1 cellular context compared by ENCODE assay signal in genomic region chr2:74873678-74874640, GRCh38.
TF ChIP-seq lines count a peak whose summit lies in the region.

No MANE protein-coding gene starts in this region.

TF ChIP-seq in WTC11, 78 proteins besides CTCF, POLR2A, EP300 and RAD21 (continued from another document):
- TF ChIP-seq, protein P1, sequence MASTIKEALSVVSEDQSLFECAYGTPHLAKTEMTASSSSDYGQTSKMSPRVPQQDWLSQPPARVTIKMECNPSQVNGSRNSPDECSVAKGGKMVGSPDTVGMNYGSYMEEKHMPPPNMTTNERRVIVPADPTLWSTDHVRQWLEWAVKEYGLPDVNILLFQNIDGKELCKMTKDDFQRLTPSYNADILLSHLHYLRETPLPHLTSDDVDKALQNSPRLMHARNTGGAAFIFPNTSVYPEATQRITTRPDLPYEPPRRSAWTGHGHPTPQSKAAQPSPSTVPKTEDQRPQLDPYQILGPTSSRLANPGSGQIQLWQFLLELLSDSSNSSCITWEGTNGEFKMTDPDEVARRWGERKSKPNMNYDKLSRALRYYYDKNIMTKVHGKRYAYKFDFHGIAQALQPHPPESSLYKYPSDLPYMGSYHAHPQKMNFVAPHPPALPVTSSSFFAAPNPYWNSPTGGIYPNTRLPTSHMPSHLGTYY (CRISPR knock-in tag; IDR thresholded peaks at IDR 0.05) = no peak
- no peak for TF ChIP-seq ZNF121 (CRISPR knock-in tag; IDR thresholded peaks at IDR 0.05)
- no peak for TF ChIP-seq MYBL2 (CRISPR knock-in tag; IDR thresholded peaks at IDR 0.05)
- TF ChIP-seq, protein P2, sequence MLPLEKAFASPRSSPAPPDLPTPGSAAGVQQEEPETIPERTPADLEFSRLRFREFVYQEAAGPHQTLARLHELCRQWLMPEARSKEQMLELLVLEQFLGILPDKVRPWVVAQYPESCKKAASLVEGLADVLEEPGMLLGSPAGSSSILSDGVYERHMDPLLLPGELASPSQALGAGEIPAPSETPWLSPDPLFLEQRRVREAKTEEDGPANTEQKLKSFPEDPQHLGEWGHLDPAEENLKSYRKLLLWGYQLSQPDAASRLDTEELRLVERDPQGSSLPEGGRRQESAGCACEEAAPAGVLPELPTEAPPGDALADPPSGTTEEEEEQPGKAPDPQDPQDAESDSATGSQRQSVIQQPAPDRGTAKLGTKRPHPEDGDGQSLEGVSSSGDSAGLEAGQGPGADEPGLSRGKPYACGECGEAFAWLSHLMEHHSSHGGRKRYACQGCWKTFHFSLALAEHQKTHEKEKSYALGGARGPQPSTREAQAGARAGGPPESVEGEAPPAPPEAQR (CRISPR knock-in tag; IDR thresholded peaks at IDR 0.05) = no peak
- TF ChIP-seq, protein P3, sequence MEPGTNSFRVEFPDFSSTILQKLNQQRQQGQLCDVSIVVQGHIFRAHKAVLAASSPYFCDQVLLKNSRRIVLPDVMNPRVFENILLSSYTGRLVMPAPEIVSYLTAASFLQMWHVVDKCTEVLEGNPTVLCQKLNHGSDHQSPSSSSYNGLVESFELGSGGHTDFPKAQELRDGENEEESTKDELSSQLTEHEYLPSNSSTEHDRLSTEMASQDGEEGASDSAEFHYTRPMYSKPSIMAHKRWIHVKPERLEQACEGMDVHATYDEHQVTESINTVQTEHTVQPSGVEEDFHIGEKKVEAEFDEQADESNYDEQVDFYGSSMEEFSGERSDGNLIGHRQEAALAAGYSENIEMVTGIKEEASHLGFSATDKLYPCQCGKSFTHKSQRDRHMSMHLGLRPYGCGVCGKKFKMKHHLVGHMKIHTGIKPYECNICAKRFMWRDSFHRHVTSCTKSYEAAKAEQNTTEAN (CRISPR knock-in tag; IDR thresholded peaks at IDR 0.05) = no peak
- no peak for TF ChIP-seq ETV6 (CRISPR knock-in tag; IDR thresholded peaks at IDR 0.05)
- TF ChIP-seq ZNF263 (CRISPR knock-in tag; IDR thresholded peaks at IDR 0.05; ENCODE audit: low read depth) = no peak
- no peak for TF ChIP-seq ZNF138 (CRISPR knock-in tag; conservative IDR thresholded peaks at IDR 0.05)
- no peak for TF ChIP-seq TCF7 (CRISPR knock-in tag; IDR thresholded peaks at IDR 0.05; ENCODE audit: low read depth)
- no peak for TF ChIP-seq GRHL2 (CRISPR knock-in tag; IDR thresholded peaks at IDR 0.05; ENCODE audit: insufficient replicate concordance, severe bottlenecking)
- no peak for TF ChIP-seq ZNF425 (CRISPR knock-in tag; conservative IDR thresholded peaks at IDR 0.05)
- TF ChIP-seq FOXJ3 (CRISPR knock-in tag; IDR thresholded peaks at IDR 0.05; ENCODE audit: borderline replicate concordance) = no peak
- TF ChIP-seq NFATC4 (CRISPR knock-in tag; IDR thresholded peaks at IDR 0.05) = no peak
- no peak for TF ChIP-seq KAT7 (CRISPR knock-in tag; IDR thresholded peaks at IDR 0.05; ENCODE audit: borderline replicate concordance)
- TF ChIP-seq, protein P4, sequence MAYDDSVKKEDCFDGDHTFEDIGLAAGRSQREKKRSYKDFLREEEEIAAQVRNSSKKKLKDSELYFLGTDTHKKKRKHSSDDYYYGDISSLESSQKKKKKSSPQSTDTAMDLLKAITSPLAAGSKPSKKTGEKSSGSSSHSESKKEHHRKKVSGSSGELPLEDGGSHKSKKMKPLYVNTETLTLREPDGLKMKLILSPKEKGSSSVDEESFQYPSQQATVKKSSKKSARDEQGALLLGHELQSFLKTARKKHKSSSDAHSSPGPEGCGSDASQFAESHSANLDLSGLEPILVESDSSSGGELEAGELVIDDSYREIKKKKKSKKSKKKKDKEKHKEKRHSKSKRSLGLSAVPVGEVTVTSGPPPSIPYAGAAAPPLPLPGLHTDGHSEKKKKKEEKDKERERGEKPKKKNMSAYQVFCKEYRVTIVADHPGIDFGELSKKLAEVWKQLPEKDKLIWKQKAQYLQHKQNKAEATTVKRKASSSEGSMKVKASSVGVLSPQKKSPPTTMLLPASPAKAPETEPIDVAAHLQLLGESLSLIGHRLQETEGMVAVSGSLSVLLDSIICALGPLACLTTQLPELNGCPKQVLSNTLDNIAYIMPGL (CRISPR knock-in tag; IDR thresholded peaks at IDR 0.05) = no peak
